10 cellular contexts compared by ENCODE assay signal in the genomic region with DNA sequence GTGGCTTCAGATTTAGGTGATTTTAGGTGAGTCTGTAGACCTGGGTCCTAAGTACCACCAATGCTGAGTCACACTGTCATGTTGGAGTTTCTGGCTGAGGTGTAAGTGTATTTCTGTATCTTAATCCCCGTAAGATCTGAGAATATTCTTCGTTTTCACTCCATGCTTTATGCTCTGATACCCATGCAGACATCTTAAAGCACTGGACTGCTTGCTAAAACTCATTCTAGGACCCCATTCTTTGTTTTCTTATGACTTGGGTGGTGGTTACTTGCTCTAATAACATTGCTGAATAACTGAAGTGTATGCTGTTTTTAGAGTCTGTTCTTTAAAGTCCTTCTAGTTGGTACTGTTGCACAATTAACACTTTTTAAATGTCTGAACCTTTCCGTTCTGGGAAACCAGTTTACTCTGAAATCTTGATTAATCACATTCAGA. TPM values are rescaled to one million over a fixed set of nuclear protein-coding genes. Genes with fewer than 3 reads are reported as not detected.
A peak's percentile ranks its signal among the peaks of the same experiment; 100 is the strongest.
DNase-seq lines count a peak whose midpoint lies in the region; ATAC-seq and TF ChIP-seq lines count a peak whose summit lies in the region.
"Had no signal": no experiment of that assay in that cellular context is flagged by ENCODE, and none has a peak within 500 bp of the region (broad histone marks: within the 10 kb centered on the region; RNA-seq: fewer than 3 reads in every experiment).

No MANE protein-coding gene starts in this region.

- peak overlapping the region; percentile 81 for H3K27ac Mint-ChIP-seq in activated CD8-positive, alpha-beta T cell treated with anti-CD3 and anti-CD28 coated beads for 36 hours

- no peaks in the 10 kb centered on the region for H3K27me3 ChIP-seq in lung (ENCODE audit: control insufficient read depth, insufficient read depth)

- peaks cover 87% of the 10 kb centered on the region for H3K4me1 Mint-ChIP-seq in activated CD8-positive, alpha-beta T cell treated with anti-CD3 and anti-CD28 coated beads for 36 hours (ENCODE audit: low read depth)

- peaks cover 6 to 24% of the 10 kb centered on the region in 2 donors for H3K36me3 ChIP-seq in lung (ENCODE audit: control insufficient read depth in 2 of 2, insufficient read depth in 2 of 2, low read length in 2 of 2)

- peaks cover 68% of the 10 kb centered on the region for H3K36me3 Mint-ChIP-seq in activated CD8-positive, alpha-beta T cell treated with anti-CD3 and anti-CD28 coated beads for 36 hours (ENCODE audit: low read depth)

- H3K27me3 Mint-ChIP-seq in activated CD8-positive, alpha-beta T cell treated with anti-CD3 and anti-CD28 coated beads for 36 hours = no peaks in the 10 kb centered on the region

- H3K27ac ChIP-seq in lung (ENCODE audit: low read depth in 1 of 2, low read length in 1 of 2) = no peak overlapping the region

- peak; percentile 31 for ATAC-seq in activated CD8-positive, alpha-beta T cell treated with anti-CD3 and anti-CD28 coated beads for 36 hours
- ATAC-seq in lung (ENCODE audit: insufficient read depth, low FRiP score) = peak; percentile 11
- no peak for ATAC-seq in GM21360 (IDR thresholded peaks at IDR 0.05; ENCODE audit: unreplicated experiment)
- ATAC-seq in sciatic nerve = no peak
- no peak for ATAC-seq in HG03108 (IDR thresholded peaks at IDR 0.05; ENCODE audit: unreplicated experiment)

- CTCF ChIA-PET in activated CD8-positive, alpha-beta T cell treated with anti-CD3 and anti-CD28 coated beads for 36 hours (lab: Charles Lee) = interaction anchor here (0.8 to 2.0 kb wide), 2 partner anchors 64 to 66 kb away, joined by 3 to 9 read pairs; no protein-coding TSS in a partner anchor

- TF ChIP-seq CTCF in activated CD8-positive, alpha-beta T cell treated with anti-CD3 and anti-CD28 coated beads for 36 hours (IDR thresholded peaks at IDR 0.05) = no peak
- no peak for TF ChIP-seq CTCF in lung (IDR thresholded peaks at IDR 0.05; ENCODE audit: control extremely low read depth, extremely low read depth)

- POLR2A ChIA-PET in activated CD8-positive, alpha-beta T cell treated with anti-CD3 and anti-CD28 coated beads for 36 hours (lab: Charles Lee) = interaction anchor here (1.0 to 3.0 kb wide), 3 partner anchors 17 to 64 kb away, joined by 3 to 14 read pairs (median 5); no protein-coding TSS in a partner anchor

- intact Hi-C loops in activated CD8-positive, alpha-beta T cell treated with anti-CD3 and anti-CD28 coated beads for 36 hours (cut with micrococcal nuclease) = loop anchor here (2.0 kb wide), 1 partner anchor 64 kb away; no protein-coding TSS in a partner anchor
- intact Hi-C loops in sciatic nerve (cut with DNase I) = no loop called here

- no peak overlapping the region for H3K4me3 ChIP-seq in lung
- H3K4me3 ChIP-seq: mucosa of descending colon had no signal

- WGBS in lung, 2 donors = 43 to 47% methylated on average over 3 of the region's 3 CpGs

- peaks cover 0 to 30% of the 10 kb centered on the region in 2 donors for H3K4me1 ChIP-seq in lung (ENCODE audit: control insufficient read depth in 2 of 2, insufficient read depth in 2 of 2, low read length in 2 of 2)

- H3K4me3 Mint-ChIP-seq in activated CD8-positive, alpha-beta T cell treated with anti-CD3 and anti-CD28 coated beads for 36 hours = peak overlapping the region; percentile 58

- H3K9me3 ChIP-seq in lung (ENCODE audit: control insufficient read depth in 2 of 2, insufficient read depth in 1 of 2, low read length in 1 of 2) = no peaks in the 10 kb centered on the region
- H3K9me3 ChIP-seq: mucosa of descending colon had no signal

- H3K9me3 Mint-ChIP-seq in activated CD8-positive, alpha-beta T cell treated with anti-CD3 and anti-CD28 coated beads for 36 hours = no peaks in the 10 kb centered on the region

- peak; percentile 17 for DNase-seq in stimulated activated CD4-positive, alpha-beta T cell treated with anti-CD3 and anti-CD28 coated beads, Interleukin-15, amount 100 ng/mL, for 24 hours
- DNase-seq in stimulated activated CD4-positive, alpha-beta T cell treated with anti-CD3 and anti-CD28 coated beads, Interleukin-12 subunit alpha, Interleukin-12 subunit beta, amount 100 ng/mL, for 4 hours = no peak
- peak; percentile 34 for DNase-seq in activated CD8-positive, alpha-beta T cell treated with anti-CD3 and anti-CD28 coated beads for 36 hours
- DNase-seq in lung (ENCODE audit: low spot score) (no peak), NCI-H1105 treated with DMSO at 0.1 percent for 48 hours (lab: John Stamatoyannopoulos, UW) (no peak), sciatic nerve (ENCODE audit: low spot score) (no peak)
- DNase-seq: mucosa of descending colon, T1000 had no signal

RNA-seq across cellular contexts. Expression of gene CDC42, which starts 36.6 kb away (rescaled TPM):
- total RNA-seq in activated CD8-positive, alpha-beta T cell treated with anti-CD3 and anti-CD28 coated beads for 36 hours = 100 to 1,000 TPM; 292 to 310 TPM
- 100 to 1,000 TPM; 225 to 231 TPM for total RNA-seq in lung
- 100 to 1,000 TPM; 137 to 213 TPM for polyA plus RNA-seq in lung
- total RNA-seq in sciatic nerve = 221 TPM

RNA-seq across cellular contexts. Expression of gene WNT4, which starts 53.7 kb away (rescaled TPM):
- total RNA-seq in activated CD8-positive, alpha-beta T cell treated with anti-CD3 and anti-CD28 coated beads for 36 hours = not detected
- total RNA-seq in lung (1 to 10 TPM; 2.3 to 4.2 TPM), sciatic nerve (0.22 TPM)
- 1 to 10 TPM in 1 of 2 donors, under 1 TPM in 1; 0.94 to 2.1 TPM for polyA plus RNA-seq in lung

Comparison
In these comparisons a context has a peak if more than half of its experiments do, and no peak if none do; other contexts are left out.
1. DNase-seq: peak in stimulated activated CD4-positive, alpha-beta T cell treated with anti-CD3 and anti-CD28 coated beads, Interleukin-15, amount 100 ng/mL, for 24 hours (single experiment) and activated CD8-positive, alpha-beta T cell treated with anti-CD3 and anti-CD28 coated beads for 36 hours (single experiment); none in stimulated activated CD4-positive, alpha-beta T cell treated with anti-CD3 and anti-CD28 coated beads, Interleukin-12 subunit alpha, Interleukin-12 subunit beta, amount 100 ng/mL, for 4 hours (single experiment), lung (single experiment), NCI-H1105 treated with DMSO at 0.1 percent for 48 hours (single experiment) and sciatic nerve (single experiment).
2. ATAC-seq: peak in activated CD8-positive, alpha-beta T cell treated with anti-CD3 and anti-CD28 coated beads for 36 hours (single experiment) and lung (single experiment); none in GM21360 (single experiment), sciatic nerve (single experiment) and HG03108 (single experiment).